8 cellular contexts compared by ENCODE assay signal in the genomic region with DNA sequence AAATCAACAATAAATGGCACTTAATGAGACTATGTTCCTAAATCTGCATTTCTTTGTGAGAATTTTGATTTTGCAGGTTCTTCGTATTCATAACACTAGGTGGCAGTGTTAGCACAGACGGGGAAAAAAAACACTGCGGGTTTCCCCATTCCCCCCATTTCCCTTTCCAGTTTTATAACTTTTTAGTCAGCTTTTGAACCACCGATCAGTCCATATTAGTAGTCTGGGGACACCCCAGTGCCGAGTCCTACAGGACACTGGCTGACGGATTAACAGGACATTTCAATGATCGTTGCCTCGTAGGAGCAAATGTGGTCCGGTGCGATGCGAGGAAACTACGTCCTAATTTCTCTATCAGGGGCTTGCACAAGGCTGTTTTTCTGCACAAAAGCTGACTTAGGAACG.
DNase-seq lines count a peak whose midpoint lies in the region; ATAC-seq, FAIRE-seq and TF ChIP-seq lines count a peak whose summit lies in the region.

No MANE protein-coding gene starts in this region.

- peak; percentile 68 for TF ChIP-seq CTCF in bronchial epithelial cell (IDR thresholded peaks at IDR 0.05; ENCODE audit: insufficient read depth, low read length, severe bottlenecking)
- TF ChIP-seq CTCF in right lobe of liver (IDR thresholded peaks at IDR 0.05), result peak; percentile 45 to 79 (median 72)
- TF ChIP-seq CTCF in type B pancreatic cell (conservative IDR thresholded peaks at IDR 0.05), result peak; percentile 89

- 36% methylated on average over 13 of the region's 13 CpGs for WGBS in right lobe of liver (ENCODE audit: insufficient coverage, low coverage, low lambda C conversion rate, missing lambda C conversion rate)

- H3K4me3 Mint-ChIP-seq in type B pancreatic cell, result no peak overlapping the region

- H3K27me3 ChIP-seq in H7 (ENCODE audit: control insufficient read depth, insufficient read depth, low read length), result no peaks in the 10 kb centered on the region
- H3K27me3 ChIP-seq in bronchial epithelial cell (ENCODE audit: control insufficient read depth, insufficient read depth, low read length), result no peaks in the 10 kb centered on the region
- no peaks in the 10 kb centered on the region for H3K27me3 ChIP-seq in right lobe of liver

- H3K4me1 ChIP-seq in right lobe of liver, result no peaks in the 10 kb centered on the region

- H3K4me3 ChIP-seq in H7 (ENCODE audit: insufficient read depth, low read depth, low read length), result no peak overlapping the region
- H3K4me3 ChIP-seq in bronchial epithelial cell (ENCODE audit: low read depth, low read length), result peak overlapping the region; percentile 45
- peak overlapping the region in 2 of 3 donors; percentile 15 to 29 for H3K4me3 ChIP-seq in right lobe of liver

- intact Hi-C loops in right lobe of liver (cut with DNase I), result loop anchor here (10.0 kb wide), 2 partner anchors 144 to 604 kb away; no protein-coding TSS in a partner anchor

- no peaks in the 10 kb centered on the region for H3K9me3 ChIP-seq in right lobe of liver

- no peak overlapping the region for H3K27ac ChIP-seq in right lobe of liver

- H3K4me1 Mint-ChIP-seq in type B pancreatic cell (ENCODE audit: unreplicated experiment), result peaks cover 23% of the 10 kb centered on the region

- no peaks in the 10 kb centered on the region for H3K36me3 Mint-ChIP-seq in type B pancreatic cell

- FAIRE-seq in bronchial epithelial cell (lab: Jason Lieb, UNC), result no peak

- ATAC-seq in right lobe of liver (peak; percentile 47 to 69 (median 68)), HG03342 (IDR thresholded peaks at IDR 0.05; ENCODE audit: unreplicated experiment) (no peak)

- peaks cover 3% of the 10 kb centered on the region for H3K27me3 Mint-ChIP-seq in type B pancreatic cell

- TF ChIP-seq POLR2A in right lobe of liver (IDR thresholded peaks at IDR 0.05), result no peak

- peaks cover 5% of the 10 kb centered on the region for H3K9me3 Mint-ChIP-seq in type B pancreatic cell

- H3K27ac Mint-ChIP-seq in type B pancreatic cell, result no peak overlapping the region

- DNase-seq in COLO829 (ENCODE audit: low spot score), result peak; percentile 25
- peak; percentile 36 for DNase-seq in H7
- peak; percentile 30 for DNase-seq in SHP77 treated with DMSO at 0.1 percent for 48 hours (lab: John Stamatoyannopoulos, UW)
- DNase-seq in bronchial epithelial cell (ENCODE audit: low read depth), result peak; percentile 26
- no peak for DNase-seq in right lobe of liver
- no peak for DNase-seq in type B pancreatic cell (ENCODE audit: extremely low spot score, unreplicated experiment)
- no peak for DNase-seq in NCI-H510A treated with DMSO at 0.1 percent for 48 hours (lab: John Stamatoyannopoulos, UW)

- H3K36me3 ChIP-seq in H7 (replicated peaks; ENCODE audit: control insufficient read depth, insufficient read depth, low read length) (no peaks in the 10 kb centered on the region), bronchial epithelial cell (ENCODE audit: control insufficient read depth, insufficient read depth, low read length) (no peaks in the 10 kb centered on the region), right lobe of liver (no peaks in the 10 kb centered on the region)

Comparison
In these comparisons a context has a peak if more than half of its experiments do, and no peak if none do; other contexts are left out.
1. DNase-seq: peak in COLO829 (single experiment), H7 (single experiment), SHP77 treated with DMSO at 0.1 percent for 48 hours (single experiment) and bronchial epithelial cell (single experiment); none in right lobe of liver (0 of 3), type B pancreatic cell (single experiment) and NCI-H510A treated with DMSO at 0.1 percent for 48 hours (single experiment).
2. Peak in every context shown above with its lines, with median percentiles within 50 percentile points of each other: CTCF ChIP-seq.